Comparison of ENCODE assay signal across 1 cellular context in genomic region chr15:45200001-45200798, GRCh38.
A peak's percentile ranks its signal among the peaks of the same experiment; 100 is the strongest.
TF ChIP-seq lines count a peak whose summit lies in the region.

No MANE protein-coding gene starts in this region.

TF ChIP-seq in HepG2, 621 proteins besides CTCF, POLR2A, EP300 and RAD21 (continued from another document and continues in another):
- TF ChIP-seq RCOR2 (CRISPR knock-in tag; IDR thresholded peaks at IDR 0.05) (no peak), SP2 (CRISPR knock-in tag; IDR thresholded peaks at IDR 0.05) (no peak; the same call in 1 of the 2 replicates), FOXP4 (CRISPR knock-in tag; IDR thresholded peaks at IDR 0.05) (peak; percentile 69), ZMYM2 (CRISPR knock-in tag; IDR thresholded peaks at IDR 0.05) (no peak), ZNF280B (CRISPR knock-in tag; IDR thresholded peaks at IDR 0.05; ENCODE audit: borderline replicate concordance) (no peak), ZNF691 (CRISPR knock-in tag; IDR thresholded peaks at IDR 0.05; ENCODE audit: borderline replicate concordance, low read depth) (peak; percentile 85), ZFP90 (CRISPR knock-in tag; IDR thresholded peaks at IDR 0.05; ENCODE audit: borderline replicate concordance) (0 out of 2 replicates have a peak, but pooled peaks have one; percentile 87), MED1 (CRISPR knock-in tag; IDR thresholded peaks at IDR 0.05) (peak; percentile 76; the same call in 1 of the 2 replicates), NBN (conservative IDR thresholded peaks at IDR 0.05) (no peak), TP53 (CRISPR knock-in tag; conservative IDR thresholded peaks at IDR 0.05) (0 out of 2 replicates have a peak, but pooled peaks have one; percentile 59), CREB3 (CRISPR knock-in tag; IDR thresholded peaks at IDR 0.05) (0 out of 2 replicates have a peak, but pooled peaks have one; percentile 32), TGIF2 (CRISPR knock-in tag; IDR thresholded peaks at IDR 0.05) (no peak; the same call in 1 of the 2 replicates), JUND (CRISPR knock-in tag; IDR thresholded peaks at IDR 0.05) (no peak; the same call in 1 of the 2 replicates), ZNF891 (CRISPR knock-in tag; IDR thresholded peaks at IDR 0.05) (no peak), ZNF331 (CRISPR knock-in tag; IDR thresholded peaks at IDR 0.05) (peak; percentile 87), FUBP1 (CRISPR knock-in tag; IDR thresholded peaks at IDR 0.05; ENCODE audit: borderline replicate concordance) (peak; percentile 32; the same call in 1 of the 2 replicates), ZKSCAN8 (CRISPR knock-in tag; IDR thresholded peaks at IDR 0.05; ENCODE audit: borderline replicate concordance) (peak; percentile 79; the same call in 1 of the 2 replicates), TEAD2 (CRISPR knock-in tag; IDR thresholded peaks at IDR 0.05) (no peak), RARG (CRISPR knock-in tag; IDR thresholded peaks at IDR 0.05; ENCODE audit: low read depth) (no peak), ZIK1 (CRISPR knock-in tag; IDR thresholded peaks at IDR 0.05; ENCODE audit: borderline replicate concordance, low read depth) (peak; percentile 98), ZNF451 (CRISPR knock-in tag; IDR thresholded peaks at IDR 0.05) (peak; percentile 85; the same call in 1 of the 2 replicates), FOXM1 (CRISPR knock-in tag; IDR thresholded peaks at IDR 0.05) (no peak), ZHX2 (IDR thresholded peaks at IDR 0.05; ENCODE audit: low read depth) (peak; percentile 67), ZHX2 (CRISPR knock-in tag; IDR thresholded peaks at IDR 0.05; ENCODE audit: borderline replicate concordance) (peak; percentile 52; the same call in 1 of the 2 replicates), ZBTB20 (CRISPR knock-in tag; IDR thresholded peaks at IDR 0.05; ENCODE audit: borderline replicate concordance, low read depth) (0 out of 2 replicates have a peak, but pooled peaks have one; percentile 65), PRDM10 (CRISPR knock-in tag; IDR thresholded peaks at IDR 0.05; ENCODE audit: low read depth) (0 out of 2 replicates have a peak, but pooled peaks have one; percentile 41), BORCS8-MEF2B (CRISPR knock-in tag; IDR thresholded peaks at IDR 0.05) (peak; percentile 94), SIN3B (IDR thresholded peaks at IDR 0.05; ENCODE audit: low read length) (0 out of 2 replicates have a peak, but pooled peaks have one; percentile 47), ZNF281 (CRISPR knock-in tag; IDR thresholded peaks at IDR 0.05; ENCODE audit: borderline replicate concordance) (no peak; the same call in 1 of the 2 replicates), FOXK1 (CRISPR knock-in tag; IDR thresholded peaks at IDR 0.05; ENCODE audit: borderline replicate concordance, low read depth) (peak; percentile 75; the same call in 1 of the 2 replicates), KDM5A (IDR thresholded peaks at IDR 0.05; ENCODE audit: borderline replicate concordance, low read length) (peak; percentile 21; the same call in 1 of the 2 replicates), TAF15 (IDR thresholded peaks at IDR 0.05; ENCODE audit: low read depth, low read length, poor library complexity, severe bottlenecking) (no peak), TBX2 (CRISPR knock-in tag; IDR thresholded peaks at IDR 0.05; ENCODE audit: borderline replicate concordance) (peak; percentile 20; the same call in 1 of the 2 replicates), NR2F6 (IDR thresholded peaks at IDR 0.05) (no peak), NR2F6 (CRISPR knock-in tag; IDR thresholded peaks at IDR 0.05) (peak; percentile 51), HOXA9 (CRISPR knock-in tag; IDR thresholded peaks at IDR 0.05; ENCODE audit: borderline replicate concordance) (no peak)
